In the genomic region with DNA sequence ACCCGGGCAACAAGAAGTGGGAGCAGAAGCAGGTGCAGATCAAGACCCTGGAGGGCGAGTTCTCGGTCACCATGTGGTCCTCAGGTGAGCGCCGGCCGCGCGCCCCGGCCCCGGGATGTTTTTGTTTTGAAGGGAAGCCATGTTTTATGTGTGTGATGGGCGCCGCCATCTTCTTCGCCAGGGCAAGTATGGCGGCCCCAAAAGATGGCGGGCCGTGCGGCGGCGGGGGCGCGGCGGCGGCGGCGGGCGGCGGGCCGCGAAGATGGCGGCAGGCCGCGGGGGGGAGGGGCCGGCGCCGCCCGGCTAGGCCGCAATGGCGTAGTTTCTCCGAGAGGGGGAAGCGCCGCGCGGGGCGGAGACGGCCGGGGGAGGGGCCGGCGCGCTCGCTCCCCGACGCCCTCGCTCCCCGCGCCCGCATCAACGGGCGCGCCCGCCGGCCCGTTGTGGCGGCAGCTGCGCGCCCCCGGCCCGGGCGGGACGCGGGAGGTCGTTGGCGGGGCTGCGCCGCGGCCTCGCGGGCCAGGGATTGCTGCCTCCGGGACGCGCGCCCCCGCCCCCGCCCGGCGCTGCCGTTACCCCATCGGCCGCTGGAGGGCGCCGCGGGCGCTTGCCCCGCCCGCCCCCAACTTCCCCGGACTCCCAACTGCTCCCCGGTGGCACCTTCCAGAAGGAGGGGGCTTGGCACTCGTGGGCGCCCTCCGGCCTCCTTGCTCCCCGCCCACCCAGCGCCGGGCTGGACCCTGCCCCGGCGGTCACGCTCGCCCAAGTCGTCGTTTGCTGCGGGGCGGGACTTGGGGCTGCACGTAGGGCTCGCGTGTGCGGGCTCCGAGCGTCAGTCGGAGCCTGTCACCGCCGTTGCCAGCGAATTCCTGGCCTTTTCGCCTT, we compare ENCODE assay signal across 8 cellular contexts. TPM values are rescaled to one million over a fixed set of nuclear protein-coding genes. Genes with fewer than 3 reads are reported as not detected.
DNase-seq lines count a peak whose midpoint lies in the region; ATAC-seq, FAIRE-seq and TF ChIP-seq lines count a peak whose summit lies in the region.

No MANE protein-coding gene starts in this region.

- peaks cover 88% of the 10 kb centered on the region for H3K79me2 ChIP-seq in PC-3 (ENCODE audit: low read length)
- peaks cover 78% of the 10 kb centered on the region for H3K79me2 ChIP-seq in fibroblast of lung (ENCODE audit: control insufficient read depth, insufficient read depth, low read length)

- H3K27ac Mint-ChIP-seq in activated T-helper 1 cell treated with anti-CD3 and anti-CD28 coated beads, Interleukin-12 subunit alpha, Interleukin-12 subunit beta, Interleukin-2, Interleukin-4 antibody, amounts not matched to agents 30 ng/mL and 10 ng/mL and 1 ng/mL, durations not matched to agents 14 hours and 24 hours and 36 hours, result peak overlapping the region; percentile 90
- H3K27ac Mint-ChIP-seq in naive thymus-derived CD8-positive, alpha-beta T cell, result peak overlapping the region; percentile 91 to 97 (median 96)
- peak overlapping the region; percentile 97 for H3K27ac Mint-ChIP-seq in stimulated activated memory B cell treated with anti-CD40 and anti-IgM and Interleukin-4, amounts not matched to agents 10 μg/mL and 1 μg/mL and 100 μg/mL, for 72 hours

- no peaks in the 10 kb centered on the region for H3K27me3 Mint-ChIP-seq in activated T-helper 1 cell treated with anti-CD3 and anti-CD28 coated beads, Interleukin-12 subunit alpha, Interleukin-12 subunit beta, Interleukin-2, Interleukin-4 antibody, amounts not matched to agents 30 ng/mL and 10 ng/mL and 1 ng/mL, durations not matched to agents 14 hours and 24 hours and 36 hours (ENCODE audit: insufficient read depth)
- H3K27me3 Mint-ChIP-seq in naive thymus-derived CD8-positive, alpha-beta T cell, result no peaks in the 10 kb centered on the region
- no peaks in the 10 kb centered on the region for H3K27me3 Mint-ChIP-seq in stimulated activated memory B cell treated with anti-CD40 and anti-IgM and Interleukin-4, amounts not matched to agents 10 μg/mL and 1 μg/mL and 100 μg/mL, for 72 hours

- peaks cover 47% of the 10 kb centered on the region for H4K20me1 ChIP-seq in PC-3 (ENCODE audit: low read length)
- H4K20me1 ChIP-seq in fibroblast of lung (ENCODE audit: control insufficient read depth, extremely low read depth, insufficient read depth, low read length), result no peaks in the 10 kb centered on the region

- H3K9me3 ChIP-seq in PC-3 (ENCODE audit: low read length), result no peaks in the 10 kb centered on the region
- H3K9me3 ChIP-seq in fibroblast of lung (ENCODE audit: control insufficient read depth, insufficient read depth, low read depth, low read length), result no peaks in the 10 kb centered on the region

- ATAC-seq in GM21515 (IDR thresholded peaks at IDR 0.05; ENCODE audit: unreplicated experiment) (peak; percentile 32), PC-3 (peak; percentile 27)
- ATAC-seq in naive thymus-derived CD8-positive, alpha-beta T cell, result peak; percentile 51
- peak; percentile 67 for ATAC-seq in stimulated activated memory B cell treated with anti-CD40 and anti-IgM and Interleukin-4, amounts not matched to agents 10 μg/mL and 1 μg/mL and 100 μg/mL, for 72 hours

- H3K9me2 ChIP-seq in PC-3 (replicated peaks; ENCODE audit: low read length), result no peaks in the 10 kb centered on the region

- intact Hi-C loops in PC-3 (cut with micrococcal nuclease), result loop anchor here (2.0 kb wide), 1 partner anchor 137 kb away; the partner anchor contains the start of gene WDR25
- intact Hi-C loops in activated T-helper 1 cell treated with anti-CD3 and anti-CD28 coated beads, Interleukin-12 subunit alpha, Interleukin-12 subunit beta, Interleukin-2, Interleukin-4 antibody, amounts not matched to agents 30 ng/mL and 10 ng/mL and 1 ng/mL, durations not matched to agents 14 hours and 24 hours and 36 hours (cut with micrococcal nuclease), result loop anchor here (1.0 to 5.0 kb wide), 6 partner anchors 45 to 558 kb away; partner anchors contain the start of gene CYP46A1

- no peak overlapping the region; the same call in 1 of the 2 replicates for H2AFZ ChIP-seq in PC-3 (ENCODE audit: low read length)
- no peak overlapping the region for H2AFZ ChIP-seq in fibroblast of lung (ENCODE audit: low read length)

- H3K36me3 ChIP-seq in PC-3 (ENCODE audit: low read depth, low read length) (no peaks in the 10 kb centered on the region; the same call in none of the 2 replicates), fibroblast of lung (ENCODE audit: control insufficient read depth, insufficient read depth, low read length) (no peaks in the 10 kb centered on the region)

- H3K9ac ChIP-seq in PC-3 (ENCODE audit: low read length) (peak overlapping the region; percentile 90), fibroblast of lung (ENCODE audit: insufficient read depth, low read length) (peak overlapping the region; percentile 92)

- TF ChIP-seq CTCF in D721Med (IDR thresholded peaks at IDR 0.05; ENCODE audit: insufficient read depth, missing control alignments) (peak; percentile 47), PC-3 (conservative IDR thresholded peaks at IDR 0.05; ENCODE audit: low read depth, low read length) (peak; percentile 56), fibroblast of lung (conservative IDR thresholded peaks at IDR 0.05 in 1 of 2, IDR thresholded peaks at IDR 0.05 in 1 of 2; ENCODE audit: low read depth in 1 of 2, low read length in 2 of 2) (peak; percentile 34 to 46)

- peaks cover 27% of the 10 kb centered on the region for H3K36me3 Mint-ChIP-seq in activated T-helper 1 cell treated with anti-CD3 and anti-CD28 coated beads, Interleukin-12 subunit alpha, Interleukin-12 subunit beta, Interleukin-2, Interleukin-4 antibody, amounts not matched to agents 30 ng/mL and 10 ng/mL and 1 ng/mL, durations not matched to agents 14 hours and 24 hours and 36 hours (ENCODE audit: low read depth)
- peaks cover 0 to 28% (median 2%) of the 10 kb centered on the region in 3 donors for H3K36me3 Mint-ChIP-seq in naive thymus-derived CD8-positive, alpha-beta T cell
- H3K36me3 Mint-ChIP-seq in stimulated activated memory B cell treated with anti-CD40 and anti-IgM and Interleukin-4, amounts not matched to agents 10 μg/mL and 1 μg/mL and 100 μg/mL, for 72 hours, result peaks cover 24% of the 10 kb centered on the region

- H3K4me2 ChIP-seq in PC-3 (ENCODE audit: low read length), result peak overlapping the region; percentile 90
- H3K4me2 ChIP-seq in fibroblast of lung (ENCODE audit: extremely low read depth, insufficient read depth, low read length), result peak overlapping the region; percentile 100

- H3F3A ChIP-seq in PC-3 (ENCODE audit: low read length, unreplicated experiment), result no peaks in the 10 kb centered on the region

- DNase-seq in D721Med (ENCODE audit: insufficient read length, low spot score) (peak; percentile 48), HuH-7 (ENCODE audit: low spot score) (peak; percentile 68), PC-3 (peak; percentile 78), fibroblast of lung (ENCODE audit: low read depth in 2 of 2) (peak; percentile 89 to 97)
- DNase-seq in activated T-helper 1 cell treated with anti-CD3 and anti-CD28 coated beads, Interleukin-12 subunit alpha, Interleukin-12 subunit beta, Interleukin-2, Interleukin-4 antibody, amounts not matched to agents 30 ng/mL and 10 ng/mL and 1 ng/mL, durations not matched to agents 14 hours and 24 hours and 36 hours (ENCODE audit: low spot score), result peak; percentile 83
- DNase-seq in naive thymus-derived CD8-positive, alpha-beta T cell, result peak; percentile 76 to 90 (median 84)

- H3K4me1 Mint-ChIP-seq in activated T-helper 1 cell treated with anti-CD3 and anti-CD28 coated beads, Interleukin-12 subunit alpha, Interleukin-12 subunit beta, Interleukin-2, Interleukin-4 antibody, amounts not matched to agents 30 ng/mL and 10 ng/mL and 1 ng/mL, durations not matched to agents 14 hours and 24 hours and 36 hours (ENCODE audit: low read depth), result peaks cover 54% of the 10 kb centered on the region
- H3K4me1 Mint-ChIP-seq in naive thymus-derived CD8-positive, alpha-beta T cell, result peaks cover 35 to 69% (median 60%) of the 10 kb centered on the region in 4 donors
- H3K4me1 Mint-ChIP-seq in stimulated activated memory B cell treated with anti-CD40 and anti-IgM and Interleukin-4, amounts not matched to agents 10 μg/mL and 1 μg/mL and 100 μg/mL, for 72 hours, result peaks cover 61% of the 10 kb centered on the region

- H3K4me3 Mint-ChIP-seq in activated T-helper 1 cell treated with anti-CD3 and anti-CD28 coated beads, Interleukin-12 subunit alpha, Interleukin-12 subunit beta, Interleukin-2, Interleukin-4 antibody, amounts not matched to agents 30 ng/mL and 10 ng/mL and 1 ng/mL, durations not matched to agents 14 hours and 24 hours and 36 hours, result peak overlapping the region; percentile 92
- peak overlapping the region; percentile 83 to 96 (median 92) for H3K4me3 Mint-ChIP-seq in naive thymus-derived CD8-positive, alpha-beta T cell
- peak overlapping the region; percentile 91 for H3K4me3 Mint-ChIP-seq in stimulated activated memory B cell treated with anti-CD40 and anti-IgM and Interleukin-4, amounts not matched to agents 10 μg/mL and 1 μg/mL and 100 μg/mL, for 72 hours

- BruUV-seq in PC-3 (replicated peaks; lab: Mats Ljungman, UMichigan), result no TSS peak

- H3K27me3 ChIP-seq in PC-3 (ENCODE audit: low read length), result no peaks in the 10 kb centered on the region
- no peaks in the 10 kb centered on the region for H3K27me3 ChIP-seq in fibroblast of lung (ENCODE audit: control insufficient read depth, insufficient read depth, low read length)

- H3K9me3 Mint-ChIP-seq in activated T-helper 1 cell treated with anti-CD3 and anti-CD28 coated beads, Interleukin-12 subunit alpha, Interleukin-12 subunit beta, Interleukin-2, Interleukin-4 antibody, amounts not matched to agents 30 ng/mL and 10 ng/mL and 1 ng/mL, durations not matched to agents 14 hours and 24 hours and 36 hours, result no peaks in the 10 kb centered on the region
- no peaks in the 10 kb centered on the region for H3K9me3 Mint-ChIP-seq in naive thymus-derived CD8-positive, alpha-beta T cell
- no peaks in the 10 kb centered on the region for H3K9me3 Mint-ChIP-seq in stimulated activated memory B cell treated with anti-CD40 and anti-IgM and Interleukin-4, amounts not matched to agents 10 μg/mL and 1 μg/mL and 100 μg/mL, for 72 hours

- CTCF ChIA-PET in PC-3 (lab: Charles Lee), result interaction anchor here (0.6 to 1.0 kb wide), 2 partner anchors 39 to 63 kb away, joined by 3 to 11 read pairs; no protein-coding TSS in a partner anchor

- H3K4me3 ChIP-seq in PC-3 (ENCODE audit: low read length), result peak overlapping the region; percentile 97
- peak overlapping the region; percentile 72 to 95 (median 90) for H3K4me3 ChIP-seq in fibroblast of lung (replicated peaks in 1 of 4; ENCODE audit: control extremely low read depth in 1 of 4, insufficient read depth in 1 of 4, low read depth in 3 of 4, low read length in 4 of 4)

- H3K27ac ChIP-seq in PC-3 (ENCODE audit: low read length), result peak overlapping the region; percentile 66
- H3K27ac ChIP-seq in fibroblast of lung (ENCODE audit: insufficient read depth, low read length), result peak overlapping the region; percentile 92

- POLR2A ChIA-PET in PC-3 (lab: Charles Lee; ENCODE audit: unreplicated experiment), result interaction anchor here (0.6 kb wide), 2 partner anchors 69 to 118 kb away, joined by 3 read pairs; no protein-coding TSS in a partner anchor
- POLR2A ChIA-PET in naive thymus-derived CD8-positive, alpha-beta T cell (lab: Charles Lee), result interaction anchor here (0.7 to 10.0 kb wide), 12 partner anchors 17 to 187 kb away, joined by 3 to 265 read pairs (median 4); no protein-coding TSS in a partner anchor

- no peak for FAIRE-seq in D721Med (lab: Jason Lieb, UNC)

- peaks cover 23% of the 10 kb centered on the region for H3K4me1 ChIP-seq in PC-3 (ENCODE audit: insufficient read depth, low read length)
- H3K4me1 ChIP-seq in fibroblast of lung (ENCODE audit: control insufficient read depth, extremely low read depth, insufficient read depth, low read length), result peaks cover 11% of the 10 kb centered on the region

RNA-seq across cellular contexts. Expression of gene YY1, which starts 1.1 kb away (rescaled TPM):
- total RNA-seq in PC-3 (2014; rRNA removed), result 64.1 and 88.4 TPM in 2 replicates
- total RNA-seq in activated T-helper 1 cell treated with anti-CD3 and anti-CD28 coated beads, Interleukin-12 subunit alpha, Interleukin-12 subunit beta, Interleukin-2, Interleukin-4 antibody, amounts not matched to agents 30 ng/mL and 10 ng/mL and 1 ng/mL, durations not matched to agents 14 hours and 24 hours and 36 hours, result 109 and 110 TPM in 2 replicates
- total RNA-seq in fibroblast of lung, result 37.5 and 40.8 TPM in 2 replicates
- 33.8 and 41.9 TPM in 2 replicates for polyA plus RNA-seq in fibroblast of lung
- polyA plus RNA-seq in fibroblast of lung (2012), result 41.6 and 46.1 TPM in 2 replicates
- polyA minus RNA-seq in fibroblast of lung (ENCODE audit: low replicate concordance), result 12.4 and 17.8 TPM in 2 replicates
- total RNA-seq in naive thymus-derived CD8-positive, alpha-beta T cell, result 100 to 1,000 TPM in 1 of 2 experiments, 10 to 100 TPM in 1; 93.2 to 102 TPM
- 10 to 100 TPM; 15.0 to 16.5 (median 16.2) TPM for polyA plus RNA-seq in naive thymus-derived CD8-positive, alpha-beta T cell

Comparison
In these comparisons a context has a peak if more than half of its experiments do, and no peak if none do; other contexts are left out.
1. Peak in every context shown above with its lines: DNase-seq, ATAC-seq, H3K4me3 ChIP-seq and H3K27ac ChIP-seq.